ENCODE assay signal across 8 cellular contexts in the genomic region with DNA sequence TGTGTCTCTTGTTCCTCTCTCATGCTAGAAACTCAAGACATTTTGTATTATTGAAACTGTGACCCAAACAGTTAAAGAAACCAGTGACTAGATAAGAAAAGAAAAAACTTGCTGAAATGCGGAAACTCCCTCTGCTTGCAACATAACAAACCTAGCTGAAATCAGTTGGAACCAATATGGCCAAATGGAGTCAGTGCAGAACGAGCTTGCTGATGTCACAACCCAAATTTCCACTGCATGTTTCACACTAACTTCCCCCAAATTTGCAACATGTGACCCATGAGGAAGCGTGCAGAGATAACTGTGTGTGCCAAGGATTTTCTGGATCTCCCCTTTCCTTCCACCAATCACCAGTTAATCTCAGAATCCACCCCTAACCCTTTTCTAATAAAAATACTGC.
DNase-seq lines count a peak whose midpoint lies in the region; ATAC-seq and TF ChIP-seq lines count a peak whose summit lies in the region.

No MANE protein-coding gene starts in this region.

- H3K4me3 Mint-ChIP-seq in GM23338 = no peak overlapping the region
- H3K4me3 Mint-ChIP-seq in activated T-helper 2 cell treated with anti-CD3 and anti-CD28 coated beads, Interferon-gamma antibody, Interleukin-2, Interleukin-4, amounts not matched to agents 10 μg/mL and 5 μg/mL and 100 μg/mL, durations not matched to agents 14 hours and 24 hours and 36 hours (ENCODE audit: low read depth) = no peak overlapping the region
- no peak overlapping the region for H3K4me3 Mint-ChIP-seq in activated CD4-positive, alpha-beta T cell treated with anti-CD3 and anti-CD28 coated beads for 36 hours

- peak overlapping the region; percentile 3; the same call in 1 of the 2 replicates for H3K27ac Mint-ChIP-seq in GM23338
- no peak overlapping the region for H3K27ac Mint-ChIP-seq in activated T-helper 2 cell treated with anti-CD3 and anti-CD28 coated beads, Interferon-gamma antibody, Interleukin-2, Interleukin-4, amounts not matched to agents 10 μg/mL and 5 μg/mL and 100 μg/mL, durations not matched to agents 14 hours and 24 hours and 36 hours
- no peak overlapping the region for H3K27ac Mint-ChIP-seq in activated CD4-positive, alpha-beta T cell treated with anti-CD3 and anti-CD28 coated beads for 36 hours

- no peak for TF ChIP-seq CTCF in GM23338 (conservative IDR thresholded peaks at IDR 0.05; ENCODE audit: low read depth in 2 of 2)
- no peak for TF ChIP-seq CTCF in Peyer's patch (IDR thresholded peaks at IDR 0.05)

- CTCF ChIA-PET in activated CD4-positive, alpha-beta T cell treated with anti-CD3 and anti-CD28 coated beads for 36 hours (lab: Charles Lee) = interaction anchor here (0.6 to 1.4 kb wide), 2 partner anchors 9 to 285 kb away, joined by 3 read pairs; no protein-coding TSS in a partner anchor

- no peak for TF ChIP-seq POLR2A in Peyer's patch (IDR thresholded peaks at IDR 0.05)

- H3K9me2 ChIP-seq in GM23338 (ENCODE audit: insufficient read depth) = no peaks in the 10 kb centered on the region

- POLR2A ChIA-PET in activated CD4-positive, alpha-beta T cell treated with anti-CD3 and anti-CD28 coated beads for 36 hours (lab: Charles Lee) = no interaction called here

- no peaks in the 10 kb centered on the region for H3F3A ChIP-seq in GM23338 (replicated peaks; ENCODE audit: low read depth)

- no peak overlapping the region for H3K27ac ChIP-seq in GM23338 (ENCODE audit: low read depth)
- H3K27ac ChIP-seq in Peyer's patch = peak overlapping the region; percentile 10 to 47 (median 26)

- H3K4me3 ChIP-seq in GM23338 = no peak overlapping the region
- H3K4me3 ChIP-seq in Peyer's patch = no peak overlapping the region
- H3K4me3 ChIP-seq in H7 (ENCODE audit: insufficient read depth, low read depth, low read length) = no peak overlapping the region

- H3K4me2 ChIP-seq in GM23338 = no peak overlapping the region

- H3K36me3 ChIP-seq in GM23338 (ENCODE audit: insufficient read depth) = no peaks in the 10 kb centered on the region
- H3K36me3 ChIP-seq in Peyer's patch = no peaks in the 10 kb centered on the region
- no peaks in the 10 kb centered on the region for H3K36me3 ChIP-seq in H7 (replicated peaks; ENCODE audit: control insufficient read depth, insufficient read depth, low read length)

- no peaks in the 10 kb centered on the region for H4K20me1 ChIP-seq in GM23338 (replicated peaks; ENCODE audit: insufficient read depth)

- H3K9me3 Mint-ChIP-seq in GM23338 = no peaks in the 10 kb centered on the region
- H3K9me3 Mint-ChIP-seq in activated T-helper 2 cell treated with anti-CD3 and anti-CD28 coated beads, Interferon-gamma antibody, Interleukin-2, Interleukin-4, amounts not matched to agents 10 μg/mL and 5 μg/mL and 100 μg/mL, durations not matched to agents 14 hours and 24 hours and 36 hours = no peaks in the 10 kb centered on the region
- H3K9me3 Mint-ChIP-seq in activated CD4-positive, alpha-beta T cell treated with anti-CD3 and anti-CD28 coated beads for 36 hours (ENCODE audit: low read depth) = no peaks in the 10 kb centered on the region

- no peak for ATAC-seq in GM23338
- no peak for ATAC-seq in activated CD4-positive, alpha-beta T cell treated with anti-CD3 and anti-CD28 coated beads for 36 hours

- no peaks in the 10 kb centered on the region for H3K36me3 Mint-ChIP-seq in GM23338 (ENCODE audit: low read depth)
- H3K36me3 Mint-ChIP-seq in activated T-helper 2 cell treated with anti-CD3 and anti-CD28 coated beads, Interferon-gamma antibody, Interleukin-2, Interleukin-4, amounts not matched to agents 10 μg/mL and 5 μg/mL and 100 μg/mL, durations not matched to agents 14 hours and 24 hours and 36 hours (ENCODE audit: low read depth) = no peaks in the 10 kb centered on the region
- no peaks in the 10 kb centered on the region for H3K36me3 Mint-ChIP-seq in activated CD4-positive, alpha-beta T cell treated with anti-CD3 and anti-CD28 coated beads for 36 hours (ENCODE audit: low read depth)

- no peaks in the 10 kb centered on the region for H3K9me3 ChIP-seq in Peyer's patch

- H3K27me3 Mint-ChIP-seq in GM23338 (ENCODE audit: insufficient read depth, low read depth, poor library complexity) = no peaks in the 10 kb centered on the region
- H3K27me3 Mint-ChIP-seq in activated T-helper 2 cell treated with anti-CD3 and anti-CD28 coated beads, Interferon-gamma antibody, Interleukin-2, Interleukin-4, amounts not matched to agents 10 μg/mL and 5 μg/mL and 100 μg/mL, durations not matched to agents 14 hours and 24 hours and 36 hours (ENCODE audit: low read depth) = peaks cover 11% of the 10 kb centered on the region
- H3K27me3 Mint-ChIP-seq in activated CD4-positive, alpha-beta T cell treated with anti-CD3 and anti-CD28 coated beads for 36 hours = no peaks in the 10 kb centered on the region

- H3K4me1 ChIP-seq in GM23338 (ENCODE audit: insufficient read depth) (peaks cover 7% of the 10 kb centered on the region; the same call in 1 of the 2 replicates), Peyer's patch (no peaks in the 10 kb centered on the region)

- no peak overlapping the region for H2AFZ ChIP-seq in GM23338

- H3K27me3 ChIP-seq in GM23338 (ENCODE audit: insufficient read depth) (no peaks in the 10 kb centered on the region), Peyer's patch (no peaks in the 10 kb centered on the region), H7 (ENCODE audit: control insufficient read depth, insufficient read depth, low read length) (no peaks in the 10 kb centered on the region)

- no peaks in the 10 kb centered on the region for H3K79me2 ChIP-seq in GM23338 (replicated peaks; ENCODE audit: insufficient read depth)

- peak; percentile 99 for DNase-seq in GF-D8 (lab: John Stamatoyannopoulos, UW)
- no peak for DNase-seq in GM23338 (ENCODE audit: low spot score)
- peak in 2 of 3 donors; percentile 29 to 51 for DNase-seq in Peyer's patch
- peak; percentile 11 for DNase-seq in left kidney (ENCODE audit: low read depth, low spot score)
- DNase-seq in H7 = no peak
- no peak for DNase-seq in activated T-helper 2 cell treated with anti-CD3 and anti-CD28 coated beads, Interferon-gamma antibody, Interleukin-2, Interleukin-4, amounts not matched to agents 10 μg/mL and 5 μg/mL and 100 μg/mL, durations not matched to agents 14 hours and 24 hours and 36 hours (ENCODE audit: low spot score)
- DNase-seq in activated CD4-positive, alpha-beta T cell treated with anti-CD3 and anti-CD28 coated beads for 36 hours = no peak
- DNase-seq in NCI-H1436 treated with DMSO at 0.1 percent for 48 hours (lab: John Stamatoyannopoulos, UW) = no peak

- peaks cover 11% of the 10 kb centered on the region for H3K4me1 Mint-ChIP-seq in GM23338
- H3K4me1 Mint-ChIP-seq in activated T-helper 2 cell treated with anti-CD3 and anti-CD28 coated beads, Interferon-gamma antibody, Interleukin-2, Interleukin-4, amounts not matched to agents 10 μg/mL and 5 μg/mL and 100 μg/mL, durations not matched to agents 14 hours and 24 hours and 36 hours (ENCODE audit: low read depth) = peaks cover 4% of the 10 kb centered on the region
- H3K4me1 Mint-ChIP-seq in activated CD4-positive, alpha-beta T cell treated with anti-CD3 and anti-CD28 coated beads for 36 hours = peaks cover 2% of the 10 kb centered on the region

- intact Hi-C loops in activated T-helper 2 cell treated with anti-CD3 and anti-CD28 coated beads, Interferon-gamma antibody, Interleukin-2, Interleukin-4, amounts not matched to agents 10 μg/mL and 5 μg/mL and 100 μg/mL, durations not matched to agents 14 hours and 24 hours and 36 hours (cut with micrococcal nuclease) = no loop called here
- intact Hi-C loops in activated CD4-positive, alpha-beta T cell treated with anti-CD3 and anti-CD28 coated beads for 36 hours (cut with DNase I, micrococcal nuclease) = no loop called here

TF ChIP-seq in GM23338, 12 proteins besides CTCF, POLR2A, EP300 and RAD21 (continues in another document):
- TF ChIP-seq EZH2phosphoT487 (IDR thresholded peaks at IDR 0.05; ENCODE audit: unreplicated experiment) (no peak), EZH2 (IDR thresholded peaks at IDR 0.05; ENCODE audit: low read depth, unreplicated experiment) (no peak)

Comparison
In these comparisons a context has a peak if more than half of its experiments do, and no peak if none do; other contexts are left out.
1. DNase-seq: peak in GF-D8 (single experiment), Peyer's patch (2 of 3) and left kidney (single experiment); none in GM23338 (single experiment), H7 (single experiment), activated T-helper 2 cell treated with anti-CD3 and anti-CD28 coated beads, Interferon-gamma antibody, Interleukin-2, Interleukin-4, amounts not matched to agents 10 μg/mL and 5 μg/mL and 100 μg/mL, durations not matched to agents 14 hours and 24 hours and 36 hours (single experiment), activated CD4-positive, alpha-beta T cell treated with anti-CD3 and anti-CD28 coated beads for 36 hours (single experiment) and NCI-H1436 treated with DMSO at 0.1 percent for 48 hours (single experiment).